In genomic region chr1:23777979-23778814, GRCh38 we compare ENCODE assay signal across 8 cellular contexts. TPM values are rescaled to one million over a fixed set of nuclear protein-coding genes. Genes with fewer than 3 reads are reported as not detected.
DNase-seq lines count a peak whose midpoint lies in the region; ATAC-seq and TF ChIP-seq lines count a peak whose summit lies in the region.

TSS of gene PITHD1 (plus strand) at chr1:23778418. CDS start at chr1:23778516, 98 bp downstream.

- peak; percentile 65 for ATAC-seq in GM21529 (IDR thresholded peaks at IDR 0.05; ENCODE audit: unreplicated experiment)
- peak; percentile 95 for ATAC-seq in Panc1
- peak; percentile 89 for ATAC-seq in esophagus mucosa

- peaks cover 21% of the 10 kb centered on the region for H3K4me1 Mint-ChIP-seq in Calu3 (ENCODE audit: low read depth, unreplicated experiment)
- H3K4me1 Mint-ChIP-seq in activated T-cell treated with anti-CD3 and anti-CD28 coated beads, Interleukin-2, amount 50 U/mL, for 24 hours (ENCODE audit: low read depth) = peaks cover 53% of the 10 kb centered on the region

- TF ChIP-seq CTCF in Calu3 (IDR thresholded peaks at IDR 0.05; ENCODE audit: unreplicated experiment) = no peak
- no peak for TF ChIP-seq CTCF in Panc1 (IDR thresholded peaks at IDR 0.05)

- H3K27me3 ChIP-seq in Panc1 (ENCODE audit: control insufficient read depth, insufficient read depth, low read length) = no peaks in the 10 kb centered on the region
- H3K27me3 ChIP-seq in muscle layer of duodenum (ENCODE audit: low read depth, low read length) = no peaks in the 10 kb centered on the region

- no peaks in the 10 kb centered on the region for H3K9me3 ChIP-seq in KOPT-K1 (ENCODE audit: insufficient read depth, low read length, poor library complexity, severe bottlenecking)
- no peaks in the 10 kb centered on the region for H3K9me3 ChIP-seq in Panc1 (ENCODE audit: control insufficient read depth, insufficient read depth, low read depth, low read length)
- H3K9me3 ChIP-seq in muscle layer of duodenum (ENCODE audit: control insufficient read depth in 1 of 2, low read length in 2 of 2) = no peaks in the 10 kb centered on the region

- CTCF ChIA-PET in Calu3 (lab: Charles Lee) = interaction anchor here (0.7 to 1.0 kb wide), 3 partner anchors 11 to 139 kb away, joined by 3 to 7 read pairs (median 5); no protein-coding TSS in a partner anchor
- CTCF ChIA-PET in Panc1 (lab: Charles Lee) = interaction anchor here (0.5 to 1.2 kb wide), 6 partner anchors 18 to 333 kb away, joined by 3 to 6 read pairs (median 5); no protein-coding TSS in a partner anchor

- peak; percentile 65 for DNase-seq in Calu3
- DNase-seq in Panc1 (ENCODE audit: low read depth, low spot score) = no peak
- peak; percentile 86 for DNase-seq in activated T-cell treated with anti-CD3 and anti-CD28 coated beads, Interleukin-2, amount 50 U/mL, for 24 hours
- peak; percentile 43 for DNase-seq in stimulated activated CD8-positive, alpha-beta memory T cell treated with anti-CD3 and anti-CD28 coated beads, Interleukin-7, amount 100 ng/mL, for 24 hours (ENCODE audit: low read depth)

- peak within 1 kb of the TSS; percentile 74 for H3K27ac ChIP-seq in KOPT-K1 (ENCODE audit: low read depth, low read length, poor library complexity, severe bottlenecking)
- H3K27ac ChIP-seq in Panc1 (ENCODE audit: low read length) = peak within 1 kb of the TSS; percentile 91
- peak within 1 kb of the TSS; percentile 99 for H3K27ac ChIP-seq in muscle layer of duodenum (ENCODE audit: low read length)

- intact Hi-C loops in Calu3 (cut with micrococcal nuclease; ENCODE audit: unreplicated experiment) (no loop called here), Panc1 (cut with micrococcal nuclease; ENCODE audit: unreplicated experiment) (no loop called here)

- H3K9me3 Mint-ChIP-seq in Calu3 (ENCODE audit: low read depth, unreplicated experiment) = no peaks in the 10 kb centered on the region
- no peaks in the 10 kb centered on the region for H3K9me3 Mint-ChIP-seq in activated T-cell treated with anti-CD3 and anti-CD28 coated beads, Interleukin-2, amount 50 U/mL, for 24 hours

- peak within 1 kb of the TSS; percentile 74 for H3K4me3 Mint-ChIP-seq in Calu3 (ENCODE audit: low read depth, unreplicated experiment)
- peak within 1 kb of the TSS; percentile 92 for H3K4me3 Mint-ChIP-seq in activated T-cell treated with anti-CD3 and anti-CD28 coated beads, Interleukin-2, amount 50 U/mL, for 24 hours

- no peaks in the 10 kb centered on the region for H3K27me3 Mint-ChIP-seq in Calu3 (ENCODE audit: unreplicated experiment)
- no peaks in the 10 kb centered on the region for H3K27me3 Mint-ChIP-seq in activated T-cell treated with anti-CD3 and anti-CD28 coated beads, Interleukin-2, amount 50 U/mL, for 24 hours

- peaks cover 24% of the 10 kb centered on the region for H3K36me3 Mint-ChIP-seq in Calu3 (ENCODE audit: insufficient read depth, unreplicated experiment)
- peaks cover 38% of the 10 kb centered on the region for H3K36me3 Mint-ChIP-seq in activated T-cell treated with anti-CD3 and anti-CD28 coated beads, Interleukin-2, amount 50 U/mL, for 24 hours (ENCODE audit: low read depth)

- peaks cover 12% of the 10 kb centered on the region for H3K4me1 ChIP-seq in Panc1 (ENCODE audit: control insufficient read depth, insufficient read depth, low read length)
- peaks cover 9 to 22% of the 10 kb centered on the region in 2 donors for H3K4me1 ChIP-seq in muscle layer of duodenum (ENCODE audit: control insufficient read depth in 1 of 2, insufficient read depth in 2 of 2, low read length in 2 of 2)

- BruUV-seq in Calu3 (replicated peaks; lab: Mats Ljungman, UMichigan) = no TSS peak
- BruUV-seq in Panc1 (replicated peaks; lab: Mats Ljungman, UMichigan) = no TSS peak

- H3K27ac Mint-ChIP-seq in Calu3 (ENCODE audit: unreplicated experiment) = peak within 1 kb of the TSS; percentile 68
- peak within 1 kb of the TSS; percentile 96 for H3K27ac Mint-ChIP-seq in activated T-cell treated with anti-CD3 and anti-CD28 coated beads, Interleukin-2, amount 50 U/mL, for 24 hours

- POLR2A ChIA-PET in Panc1 (lab: Charles Lee) = interaction anchor here (0.6 to 3.4 kb wide), 5 partner anchors 13 to 27 kb away, joined by 3 to 12 read pairs (median 8); partner anchors contain the start of gene LYPLA2

- H3K4me3 ChIP-seq in Panc1 (ENCODE audit: low read depth in 2 of 2, low read length in 2 of 2) = peak within 1 kb of the TSS; percentile 82 to 84
- peak within 1 kb of the TSS; percentile 90 to 99 for H3K4me3 ChIP-seq in muscle layer of duodenum (ENCODE audit: low read depth in 1 of 2, low read length in 2 of 2)

- H3K36me3 ChIP-seq in KOPT-K1 (ENCODE audit: insufficient read depth, low read length) = peaks cover 30% of the 10 kb centered on the region
- peaks cover 7% of the 10 kb centered on the region; the same call in 1 of the 2 replicates for H3K36me3 ChIP-seq in Panc1 (ENCODE audit: control insufficient read depth, insufficient read depth, low read length)
- peaks cover 0 to 14% of the 10 kb centered on the region in 2 donors for H3K36me3 ChIP-seq in muscle layer of duodenum (ENCODE audit: control insufficient read depth in 1 of 2, insufficient read depth in 2 of 2, low read length in 2 of 2)

- in situ Hi-C loops in Panc1 (cut with HindIII; ENCODE audit: low pct_unique_long_range_greater_than_20kb, low sequenced_read_pairs) = no loop called here

RNA-seq across cellular contexts. Expression of gene PITHD1, which starts in this region (rescaled TPM):
- total RNA-seq in Calu3 (2022) (30.6 and 33.0 TPM in 2 replicates), Panc1 (2021; ENCODE audit: unreplicated experiment) (48.9 TPM), esophagus mucosa (63.8 TPM)
- 43.0 TPM for polyA plus RNA-seq in Panc1 (2012; ENCODE audit: insufficient read length)
